Comparison of ENCODE assay signal across 18 cellular contexts in genomic region chr6:35713006-35713405, GRCh38. TPM values are rescaled to one million over a fixed set of nuclear protein-coding genes. Genes with fewer than 3 reads are reported as not detected.
DNase-seq lines count a peak whose midpoint lies in the region; ATAC-seq and TF ChIP-seq lines count a peak whose summit lies in the region.
"Had no signal": no experiment of that assay in that cellular context is flagged by ENCODE, and none has a peak within 500 bp of the region (broad histone marks: within the 10 kb centered on the region; RNA-seq: fewer than 3 reads in every experiment).

No MANE protein-coding gene starts in this region.

- WGBS in mesenchymal stem cell: 99% methylated on average over 2 of the region's 5 CpGs
- no CpG with 5 or more reads among the region's 5 CpGs for WGBS in neuronal stem cell (ENCODE audit: extremely low coverage in 2 of 2, insufficient read length in 2 of 2, insufficient replicate concordance in 1 of 2), 2 donors

- no peaks in the 10 kb centered on the region for H3K9me3 ChIP-seq in mesenchymal stem cell (ENCODE audit: control insufficient read depth, low read length)
- no peaks in the 10 kb centered on the region for H3K9me3 ChIP-seq in upper lobe of right lung
- no peaks in the 10 kb centered on the region for H3K9me3 ChIP-seq in neuronal stem cell (replicated peaks in 1 of 2; ENCODE audit: control insufficient read depth in 2 of 2, insufficient read depth in 1 of 2, low read depth in 1 of 2, low read length in 2 of 2)
- H3K9me3 ChIP-seq: A549, SJSA1 had no signal

- no peak overlapping the region for H2BK5ac ChIP-seq in mesenchymal stem cell (ENCODE audit: low read depth, low read length, poor library complexity, severe bottlenecking)
- no peak overlapping the region for H2BK5ac ChIP-seq in neuronal stem cell (ENCODE audit: low read length)

- H3K4me3 ChIP-seq in NB4 (ENCODE audit: low read depth, low read length) (no peak overlapping the region), mesenchymal stem cell (ENCODE audit: insufficient read depth in 1 of 2, low read depth in 1 of 2, low read length in 2 of 2) (no peak overlapping the region), upper lobe of right lung (no peak overlapping the region), neuronal stem cell (ENCODE audit: low read length in 2 of 2) (no peak overlapping the region)
- H3K4me3 ChIP-seq: A549, SJSA1 had no signal

- H3K27me3 ChIP-seq in mesenchymal stem cell (ENCODE audit: control insufficient read depth in 1 of 2, insufficient read depth in 1 of 2, low read length in 2 of 2) (peaks cover 0 to 28% of the 10 kb centered on the region in 2 experiments), upper lobe of right lung (no peaks in the 10 kb centered on the region), neuronal stem cell (ENCODE audit: control insufficient read depth in 3 of 3, insufficient read depth in 3 of 3, low read depth in 1 of 3, low read length in 3 of 3) (no peaks in the 10 kb centered on the region)
- H3K27me3 ChIP-seq: SJSA1 had no signal

- no peak overlapping the region for H2AK5ac ChIP-seq in mesenchymal stem cell (ENCODE audit: low read length, severe bottlenecking)
- H2AK5ac ChIP-seq in neuronal stem cell (ENCODE audit: low read depth, low read length): no peak overlapping the region

- H2BK12ac ChIP-seq in mesenchymal stem cell (ENCODE audit: low read length in 2 of 2) (no peak overlapping the region), neuronal stem cell (ENCODE audit: low read length) (no peak overlapping the region)

- no peak for TF ChIP-seq POLR2A in NB4 (IDR thresholded peaks at IDR 0.05; ENCODE audit: extremely low read depth, insufficient read length)

- H3K18ac ChIP-seq in mesenchymal stem cell (ENCODE audit: low read depth in 1 of 2, low read length in 2 of 2) (no peak overlapping the region), neuronal stem cell (ENCODE audit: low read length) (no peak overlapping the region)

- H3K4me1 ChIP-seq in mesenchymal stem cell (ENCODE audit: control insufficient read depth, insufficient read depth, low read depth, low read length) (peaks cover 2% of the 10 kb centered on the region), upper lobe of right lung (peaks cover 2% of the 10 kb centered on the region), neuronal stem cell (ENCODE audit: control insufficient read depth in 2 of 2, insufficient read depth in 1 of 2, low read depth in 1 of 2, low read length in 2 of 2) (peaks cover 6 to 12% of the 10 kb centered on the region in 2 donors)
- H3K4me1 ChIP-seq: A549, SJSA1 had no signal

- H4K8ac ChIP-seq in mesenchymal stem cell (ENCODE audit: low read length): no peak overlapping the region
- H4K8ac ChIP-seq in neuronal stem cell (ENCODE audit: low read depth, low read length): no peak overlapping the region

- H3K4ac ChIP-seq in mesenchymal stem cell (ENCODE audit: low read depth in 1 of 2, low read length in 2 of 2) (no peak overlapping the region), neuronal stem cell (ENCODE audit: low read length) (no peak overlapping the region)

- ATAC-seq in upper lobe of right lung (no peak), HG02981 (IDR thresholded peaks at IDR 0.05; ENCODE audit: unreplicated experiment) (no peak)
- ATAC-seq: A549 had no signal

- no peak overlapping the region for H3K27ac ChIP-seq in mesenchymal stem cell (ENCODE audit: low read length, poor library complexity, severe bottlenecking)
- H3K27ac ChIP-seq in upper lobe of right lung: no peak overlapping the region
- no peak overlapping the region for H3K27ac ChIP-seq in neuronal stem cell (replicated peaks; ENCODE audit: low read length)
- H3K27ac ChIP-seq: A549, SJSA1 had no signal

- H3K79me1 ChIP-seq in mesenchymal stem cell (replicated peaks; ENCODE audit: low read length, poor library complexity, severe bottlenecking) (no peaks in the 10 kb centered on the region), neuronal stem cell (ENCODE audit: low read depth, low read length) (no peaks in the 10 kb centered on the region)

- intact Hi-C loops in upper lobe of right lung (cut with DNase I): no loop called here

- TF ChIP-seq CTCF in NB4 (IDR thresholded peaks at IDR 0.05; ENCODE audit: low read depth, low read length) (no peak), upper lobe of right lung (IDR thresholded peaks at IDR 0.05) (no peak)

- H3K14ac ChIP-seq in mesenchymal stem cell (ENCODE audit: low read length in 2 of 2) (no peak overlapping the region), neuronal stem cell (ENCODE audit: low read length) (no peak overlapping the region)

- no peak overlapping the region for H4K91ac ChIP-seq in mesenchymal stem cell (ENCODE audit: low read length)
- H4K91ac ChIP-seq in neuronal stem cell (ENCODE audit: low read depth, low read length, poor library complexity): no peak overlapping the region

- H3K23ac ChIP-seq in mesenchymal stem cell (ENCODE audit: low read length in 2 of 2) (no peak overlapping the region), neuronal stem cell (ENCODE audit: low read depth, low read length, poor library complexity) (no peak overlapping the region)

- H3K9ac ChIP-seq in mesenchymal stem cell (ENCODE audit: low read length) (no peak overlapping the region), neuronal stem cell (ENCODE audit: low read depth, low read length, poor library complexity) (no peak overlapping the region)

- no peak overlapping the region for H3K4me2 ChIP-seq in mesenchymal stem cell (ENCODE audit: low read length, poor library complexity, severe bottlenecking)
- no peak overlapping the region for H3K4me2 ChIP-seq in neuronal stem cell (ENCODE audit: insufficient read depth, low read length, poor library complexity, severe bottlenecking)
- H3K4me2 ChIP-seq: A549 had no signal

- H2AFZ ChIP-seq in mesenchymal stem cell (ENCODE audit: low read depth, low read length) (no peak overlapping the region), neuronal stem cell (ENCODE audit: low read length) (no peak overlapping the region)

- H3K36me3 ChIP-seq in mesenchymal stem cell (ENCODE audit: control insufficient read depth in 1 of 2, insufficient read depth in 2 of 2, low read depth in 1 of 2, low read length in 2 of 2) (no peaks in the 10 kb centered on the region), upper lobe of right lung (no peaks in the 10 kb centered on the region), neuronal stem cell (replicated peaks in 1 of 2; ENCODE audit: control insufficient read depth in 2 of 2, insufficient read depth in 2 of 2, low read length in 2 of 2) (no peaks in the 10 kb centered on the region)
- H3K36me3 ChIP-seq: SJSA1 had no signal

- peak; percentile 53 for DNase-seq in activated effector memory CD4-positive, alpha-beta T cell treated with anti-CD3 and anti-CD28 coated beads, Interleukin-2, amount 50 U/mL, for 16 hours
- DNase-seq in activated effector memory CD4-positive, alpha-beta T cell treated with Interleukin-2 at 50 U/mL for 16 hours: no peak
- DNase-seq in NB4 (ENCODE audit: low read depth) (peak; percentile 45), mesenchymal stem cell (no peak), upper lobe of right lung (peak; percentile 23), neuronal stem cell (ENCODE audit: low spot score) (no peak)
- no peak for DNase-seq in effector CD4-positive, alpha-beta T cell
- DNase-seq: C1 segment of cervical spinal cord; CD8-positive, alpha-beta memory T cell; DMS53; KBM-7; NCI-H1048; NCI-H1436; NCI-H1930; NCI-H226 had no signal

- H2BK120ac ChIP-seq in mesenchymal stem cell (ENCODE audit: low read depth, low read length): no peak overlapping the region
- H2BK120ac ChIP-seq in neuronal stem cell (ENCODE audit: low read depth, low read length): no peak overlapping the region

- peak overlapping the region; percentile 33 for H2BK15ac ChIP-seq in mesenchymal stem cell (ENCODE audit: low read depth, poor library complexity, severe bottlenecking)
- H2BK15ac ChIP-seq in neuronal stem cell (ENCODE audit: low read length): no peak overlapping the region

RNA-seq across cellular contexts. Expression of gene ARMC12, which starts 23.8 kb away (rescaled TPM):
- 0.39 TPM for polyA plus RNA-seq in mesenchymal stem cell (2013, experiment 1 of 2)
- polyA plus RNA-seq in mesenchymal stem cell (2013, experiment 2 of 2): 0.37 TPM
- total RNA-seq in upper lobe of right lung: 0.52 TPM
- 1.7 TPM for polyA plus RNA-seq in neuronal stem cell (2013, experiment 1 of 2)
- 2.0 TPM for polyA plus RNA-seq in neuronal stem cell (2013, experiment 2 of 2)
- total RNA-seq: SJSA1 had no signal

RNA-seq across cellular contexts. Expression of gene FKBP5, which starts 24.3 kb away (rescaled TPM):
- polyA plus RNA-seq in mesenchymal stem cell (2013, experiment 1 of 2): 112 TPM
- polyA plus RNA-seq in mesenchymal stem cell (2013, experiment 2 of 2): 113 TPM
- 142 TPM for total RNA-seq in upper lobe of right lung
- 30.2 TPM for polyA plus RNA-seq in neuronal stem cell (2013, experiment 1 of 2)
- polyA plus RNA-seq in neuronal stem cell (2013, experiment 2 of 2): 30.5 TPM

Comparison
In these comparisons a context has a peak if more than half of its experiments do, and no peak if none do; other contexts are left out.
1. DNase-seq: peak in activated effector memory CD4-positive, alpha-beta T cell treated with anti-CD3 and anti-CD28 coated beads, Interleukin-2, amount 50 U/mL, for 16 hours (single experiment), NB4 (single experiment) and upper lobe of right lung (single experiment); none in activated effector memory CD4-positive, alpha-beta T cell treated with Interleukin-2 at 50 U/mL for 16 hours (single experiment), mesenchymal stem cell (single experiment), effector CD4-positive, alpha-beta T cell (single experiment) and neuronal stem cell (single experiment).